ENCODE assay signal across 1 cellular context in genomic region chr16:88494335-88495154, GRCh38.
TF ChIP-seq lines count a peak whose summit lies in the region.

No MANE protein-coding gene starts in this region.

TF ChIP-seq in K562, 482 proteins besides CTCF, POLR2A, EP300 and RAD21 (continued from another document and continues in another):
- TF ChIP-seq PTBP1 (IDR thresholded peaks at IDR 0.05; ENCODE audit: low read depth, low read length) = no peak
- TF ChIP-seq ZNF277 (CRISPR knock-in tag; IDR thresholded peaks at IDR 0.05; ENCODE audit: borderline replicate concordance) = no peak
- TF ChIP-seq TCF15 (CRISPR knock-in tag; IDR thresholded peaks at IDR 0.05) = no peak
- no peak for TF ChIP-seq ZNF124 (CRISPR knock-in tag; IDR thresholded peaks at IDR 0.05)
- no peak for TF ChIP-seq HNRNPH1 (optimal IDR thresholded peaks at IDR 0.05; ENCODE audit: low read depth, low read length)
- TF ChIP-seq FOXP4 (CRISPR knock-in tag; IDR thresholded peaks at IDR 0.05; ENCODE audit: borderline replicate concordance) = no peak
- TF ChIP-seq THAP7 (CRISPR knock-in tag; IDR thresholded peaks at IDR 0.05) = no peak
- TF ChIP-seq ZNF75A (CRISPR knock-in tag; IDR thresholded peaks at IDR 0.05) = no peak
- TF ChIP-seq NEUROD1 (IDR thresholded peaks at IDR 0.05; ENCODE audit: borderline replicate concordance, low read depth, low read length, partially characterized antibody) = no peak
- no peak; the same call in 1 of the 2 replicates for TF ChIP-seq EP400 (IDR thresholded peaks at IDR 0.05)
- no peak for TF ChIP-seq POU5F1 (IDR thresholded peaks at IDR 0.05; ENCODE audit: borderline replicate concordance, low read depth, low read length, partially characterized antibody)
- no peak for TF ChIP-seq TAF15 (IDR thresholded peaks at IDR 0.05; ENCODE audit: low read depth, low read length)
- TF ChIP-seq ZNF431 (CRISPR knock-in tag; IDR thresholded peaks at IDR 0.05) = no peak
- no peak for TF ChIP-seq HMBOX1 (IDR thresholded peaks at IDR 0.05)
- 0 out of 2 replicates have a peak, but pooled peaks have one; percentile 30 for TF ChIP-seq MGA (IDR thresholded peaks at IDR 0.05)
- no peak for TF ChIP-seq TAF7 (tag; IDR thresholded peaks at IDR 0.05)
- no peak; the same call in 1 of the 2 replicates for TF ChIP-seq NR2C2 (CRISPR knock-in tag; IDR thresholded peaks at IDR 0.05)
- peak; percentile 25; the same call in 1 of the 2 replicates for TF ChIP-seq NR2C2 (tag; IDR thresholded peaks at IDR 0.05)
- no peak for TF ChIP-seq ZFP91 (CRISPR knock-in tag; IDR thresholded peaks at IDR 0.05)
- TF ChIP-seq FOXK1 (CRISPR knock-in tag; IDR thresholded peaks at IDR 0.05; ENCODE audit: borderline replicate concordance) = no peak
- TF ChIP-seq SIRT6 (IDR thresholded peaks at IDR 0.05; ENCODE audit: low read depth, low read length) = no peak
- TF ChIP-seq BACH1 (tag; IDR thresholded peaks at IDR 0.05) = no peak
- no peak for TF ChIP-seq ZNF436 (CRISPR knock-in tag; IDR thresholded peaks at IDR 0.05)
- peak; percentile 69; the same call in 1 of the 2 replicates for TF ChIP-seq ZNF263 (CRISPR knock-in tag; IDR thresholded peaks at IDR 0.05; ENCODE audit: borderline replicate concordance)
- TF ChIP-seq ZFX (CRISPR knock-in tag; IDR thresholded peaks at IDR 0.05) = peak; percentile 85
- TF ChIP-seq GABPB2 (CRISPR knock-in tag; conservative IDR thresholded peaks at IDR 0.05) = no peak
- no peak for TF ChIP-seq U2AF2 (optimal IDR thresholded peaks at IDR 0.05; ENCODE audit: low read depth, low read length)
- 0 out of 2 replicates have a peak, but pooled peaks have one; percentile 71 for TF ChIP-seq ZNF282 (CRISPR knock-in tag; IDR thresholded peaks at IDR 0.05)
- no peak for TF ChIP-seq PHTF2 (CRISPR knock-in tag; IDR thresholded peaks at IDR 0.05)
- no peak for TF ChIP-seq ZNF41 (CRISPR knock-in tag; conservative IDR thresholded peaks at IDR 0.05)
- no peak for TF ChIP-seq ZNF589 (CRISPR knock-in tag; IDR thresholded peaks at IDR 0.05; ENCODE audit: low read depth)
- no peak for TF ChIP-seq ZNF766 (CRISPR knock-in tag; conservative IDR thresholded peaks at IDR 0.05)
- TF ChIP-seq TOE1 (IDR thresholded peaks at IDR 0.05; ENCODE audit: borderline replicate concordance) = no peak
- TF ChIP-seq TOE1 (CRISPR knock-in tag; IDR thresholded peaks at IDR 0.05; ENCODE audit: borderline replicate concordance, low read depth) = no peak
- TF ChIP-seq RFX1 (IDR thresholded peaks at IDR 0.05) = no peak
- no peak for TF ChIP-seq SREBF1 (IDR thresholded peaks at IDR 0.05; ENCODE audit: borderline replicate concordance, low read depth, low read length)
- no peak for TF ChIP-seq ZSCAN29 (IDR thresholded peaks at IDR 0.05)
- TF ChIP-seq YY1 (IDR thresholded peaks at IDR 0.05; ENCODE audit: borderline replicate concordance in 1 of 3, control insufficient read depth in 1 of 3, extremely low read depth in 1 of 3, insufficient read depth in 3 of 3, insufficient read length in 1 of 3, insufficient replicate concordance in 2 of 3, low read depth in 1 of 3, low read length in 2 of 3) = no peak
- TF ChIP-seq SMAD1 (IDR thresholded peaks at IDR 0.05; ENCODE audit: low read depth, low read length, partially characterized antibody) = no peak
- TF ChIP-seq ADNP (tag; IDR thresholded peaks at IDR 0.05) = no peak
- TF ChIP-seq ARID2 (IDR thresholded peaks at IDR 0.05) = no peak
- TF ChIP-seq LEF1 (IDR thresholded peaks at IDR 0.05) = no peak
- no peak for TF ChIP-seq NBN (IDR thresholded peaks at IDR 0.05; ENCODE audit: low read depth)
- TF ChIP-seq SMAD4 (CRISPR knock-in tag; conservative IDR thresholded peaks at IDR 0.05) = peak; percentile 68
- TF ChIP-seq FIP1L1 (IDR thresholded peaks at IDR 0.05; ENCODE audit: low read depth, low read length, poor library complexity, severe bottlenecking) = no peak
- TF ChIP-seq NCOA1 (IDR thresholded peaks at IDR 0.05; ENCODE audit: low read depth) = no peak
- no peak for TF ChIP-seq SIX5 (IDR thresholded peaks at IDR 0.05; ENCODE audit: borderline replicate concordance in 1 of 2, insufficient read depth in 1 of 2, low read depth in 1 of 2, low read length in 2 of 2)
- no peak for TF ChIP-seq SREBF2 (CRISPR knock-in tag; IDR thresholded peaks at IDR 0.05)
